Comparison of ENCODE assay signal across 26 cellular contexts in genomic region chr1:240572328-240572727, GRCh38. TPM values are rescaled to one million over a fixed set of nuclear protein-coding genes. Genes with fewer than 3 reads are reported as not detected.
DNase-seq lines count a peak whose midpoint lies in the region; FAIRE-seq and TF ChIP-seq lines count a peak whose summit lies in the region.
"Had no signal": no experiment of that assay in that cellular context is flagged by ENCODE, and none has a peak within 500 bp of the region (broad histone marks: within the 10 kb centered on the region; RNA-seq: fewer than 3 reads in every experiment).

No MANE protein-coding gene starts in this region.

- no peak overlapping the region for H3K4me3 Mint-ChIP-seq in activated naive CD4-positive, alpha-beta T cell treated with anti-CD3 and anti-CD28 coated beads for 36 hours
- H3K4me3 Mint-ChIP-seq: CD4-positive, CD25-positive, alpha-beta regulatory T cell had no signal

- CTCF ChIA-PET in activated naive CD4-positive, alpha-beta T cell treated with anti-CD3 and anti-CD28 coated beads for 36 hours (lab: Charles Lee) = no interaction called here

- no peak overlapping the region for H3K27ac Mint-ChIP-seq in activated naive CD4-positive, alpha-beta T cell treated with anti-CD3 and anti-CD28 coated beads for 36 hours
- H3K27ac Mint-ChIP-seq: CD4-positive, CD25-positive, alpha-beta regulatory T cell had no signal

- no peaks in the 10 kb centered on the region for H3K36me3 Mint-ChIP-seq in activated naive CD4-positive, alpha-beta T cell treated with anti-CD3 and anti-CD28 coated beads for 36 hours (ENCODE audit: low read depth)
- H3K36me3 Mint-ChIP-seq: CD4-positive, CD25-positive, alpha-beta regulatory T cell had no signal

- TF ChIP-seq CTCF in D721Med (IDR thresholded peaks at IDR 0.05; ENCODE audit: insufficient read depth, missing control alignments) = no peak
- TF ChIP-seq CTCF in parathyroid adenoma (IDR thresholded peaks at IDR 0.05) = no peak

- no peaks in the 10 kb centered on the region for H3K27me3 ChIP-seq in parathyroid adenoma (ENCODE audit: control insufficient read depth, insufficient read depth, low read length)
- H3K27me3 ChIP-seq: BLaER1 had no signal

- no peaks in the 10 kb centered on the region for H3K9me3 ChIP-seq in parathyroid adenoma (ENCODE audit: control insufficient read depth, low read length)
- H3K9me3 ChIP-seq: SJSA1 had no signal

- intact Hi-C loops in activated naive CD4-positive, alpha-beta T cell treated with anti-CD3 and anti-CD28 coated beads for 36 hours (cut with micrococcal nuclease) = no loop called here

- H3K9ac ChIP-seq in parathyroid adenoma = no peak overlapping the region
- H3K9ac ChIP-seq: BLaER1 had no signal

- peaks cover 3% of the 10 kb centered on the region for H3K4me1 ChIP-seq in parathyroid adenoma
- H3K4me1 ChIP-seq: SJSA1 had no signal

- no peaks in the 10 kb centered on the region for H3K79me2 ChIP-seq in parathyroid adenoma

- H3K4me2 ChIP-seq in parathyroid adenoma (ENCODE audit: low read length) = no peak overlapping the region
- H3K4me2 ChIP-seq: BLaER1 had no signal

- H3K4me3 ChIP-seq in parathyroid adenoma (ENCODE audit: low read depth, low read length) = no peak overlapping the region
- H3K4me3 ChIP-seq: BLaER1, SJSA1 had no signal

- no peaks in the 10 kb centered on the region for H3K36me3 ChIP-seq in parathyroid adenoma (ENCODE audit: control insufficient read depth, insufficient read depth, low read length)
- H3K36me3 ChIP-seq: SJSA1 had no signal

- no peaks in the 10 kb centered on the region for H3K9me3 Mint-ChIP-seq in activated naive CD4-positive, alpha-beta T cell treated with anti-CD3 and anti-CD28 coated beads for 36 hours

- no peak overlapping the region for H2AFZ ChIP-seq in parathyroid adenoma

- no peaks in the 10 kb centered on the region for H3K27me3 Mint-ChIP-seq in activated naive CD4-positive, alpha-beta T cell treated with anti-CD3 and anti-CD28 coated beads for 36 hours (ENCODE audit: low read depth)
- H3K27me3 Mint-ChIP-seq: CD4-positive, CD25-positive, alpha-beta regulatory T cell had no signal

- DNase-seq in D721Med (ENCODE audit: insufficient read length, low spot score) (no peak), NCI-H146 (lab: John Stamatoyannopoulos, UW) (peak; percentile 18), fibroblast of gingiva (ENCODE audit: low read depth) (peak; percentile 23), NCI-H446 treated with DMSO at 0.1 percent for 48 hours (lab: John Stamatoyannopoulos, UW) (no peak), SKM-1 (lab: John Stamatoyannopoulos, UW; ENCODE audit: unreplicated experiment) (no peak)
- DNase-seq in activated naive CD4-positive, alpha-beta T cell treated with anti-CD3 and anti-CD28 coated beads for 36 hours = no peak
- DNase-seq: CD4-positive, CD25-positive, alpha-beta regulatory T cell; HCEC 1CT; KBM-7; MV-4-11; NCI-H1105 treated with DMSO at 0.1 percent for 48 hours; NCI-H1694; NCI-H2081; NCI-H2227 treated with DMSO at 0.1 percent for 48 hours; NCI-H510A; NCI-H774; Right ventricle myocardium superior; RPMI8226 had no signal

- H3K4me1 Mint-ChIP-seq in activated naive CD4-positive, alpha-beta T cell treated with anti-CD3 and anti-CD28 coated beads for 36 hours (ENCODE audit: low read depth) = peaks cover 13% of the 10 kb centered on the region

- FAIRE-seq in D721Med (lab: Jason Lieb, UNC) = peak; percentile 46
- FAIRE-seq: A204.1, GM19239, H1 had no signal

- peak overlapping the region; percentile 56 for H3K27ac ChIP-seq in parathyroid adenoma
- H3K27ac ChIP-seq: BLaER1, SJSA1 had no signal

RNA-seq across cellular contexts. Expression of gene GREM2, which starts 39.6 kb away (rescaled TPM):
- under 1 TPM; 0.17 to 0.25 TPM for total RNA-seq in activated naive CD4-positive, alpha-beta T cell treated with anti-CD3 and anti-CD28 coated beads for 36 hours
- total RNA-seq: CD4-positive, CD25-positive, alpha-beta regulatory T cell; H1; HT-29; MCF 10A; Right ventricle myocardium superior had no signal

Comparison
In these comparisons a context has a peak if more than half of its experiments do, and no peak if none do; other contexts are left out.
1. DNase-seq: peak in NCI-H146 (single experiment) and fibroblast of gingiva (single experiment); none in D721Med (single experiment), NCI-H446 treated with DMSO at 0.1 percent for 48 hours (single experiment), activated naive CD4-positive, alpha-beta T cell treated with anti-CD3 and anti-CD28 coated beads for 36 hours (single experiment) and SKM-1 (single experiment).